12 cellular contexts compared by ENCODE assay signal in the genomic region with DNA sequence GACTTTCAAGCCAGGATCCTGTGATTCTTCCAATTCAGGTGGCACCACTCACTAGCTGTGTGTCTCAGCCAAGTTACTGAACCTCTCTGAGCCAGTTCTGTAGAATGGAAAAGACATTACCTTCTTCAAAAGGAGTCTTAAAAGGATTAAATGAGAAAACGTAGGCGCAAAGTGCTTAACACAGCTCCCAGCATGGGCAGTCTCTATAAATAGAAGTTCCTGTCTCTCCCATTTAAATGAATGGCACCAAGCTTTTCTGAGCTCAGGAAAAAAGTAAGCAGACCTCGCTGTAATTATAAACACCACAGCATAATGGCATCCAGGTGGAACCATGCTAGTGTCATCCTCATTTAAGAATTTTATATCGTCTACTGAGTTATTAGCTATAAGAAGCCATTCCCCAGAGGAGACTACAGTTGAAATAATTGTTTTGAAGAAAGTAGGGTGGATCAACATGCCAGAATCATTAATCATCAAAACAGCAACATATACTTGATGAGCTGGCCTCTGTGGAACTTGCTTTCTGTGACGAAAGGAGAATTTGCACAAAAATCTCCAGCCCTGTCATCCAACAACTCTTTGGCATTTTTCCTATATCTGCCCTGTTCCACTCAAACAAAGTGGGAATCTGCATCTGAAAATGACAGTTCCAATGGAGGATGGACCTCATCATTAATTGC.
DNase-seq lines count a peak whose midpoint lies in the region; ATAC-seq and TF ChIP-seq lines count a peak whose summit lies in the region.
"Had no signal": no experiment of that assay in that cellular context is flagged by ENCODE, and none has a peak within 500 bp of the region (broad histone marks: within the 10 kb centered on the region; RNA-seq: fewer than 3 reads in every experiment).

No MANE protein-coding gene starts in this region.

- ATAC-seq in GM18505 (IDR thresholded peaks at IDR 0.05; ENCODE audit: unreplicated experiment) = no peak
- ATAC-seq in HG02678 (IDR thresholded peaks at IDR 0.05; ENCODE audit: unreplicated experiment) = no peak

- DNase-seq in NCI-H345 (lab: John Stamatoyannopoulos, UW) = peak; percentile 25
- DNase-seq in NCI-H345 treated with DMSO at 0.1 percent for 48 hours (lab: John Stamatoyannopoulos, UW; ENCODE audit: unreplicated experiment) = no peak
- DNase-seq in SW480 (ENCODE audit: low spot score) = peak; percentile 67
- DNase-seq in foreskin fibroblast = peak; percentile 86 to 94
- DNase-seq in NCI-H128 (lab: John Stamatoyannopoulos, UW; ENCODE audit: unreplicated experiment) = no peak
- no peak for DNase-seq in medulla oblongata (ENCODE audit: extremely low spot score)
- DNase-seq: activated CD4-positive, alpha-beta T cell treated with anti-CD3 and anti-CD28 coated beads, Interleukin-2, amount 50 U/mL, for 48 hours; activated naive CD8-positive, alpha-beta T cell treated with anti-CD3 and anti-CD28 coated beads for 36 hours; NCI-H2029; SJCRH30 had no signal

- TF ChIP-seq CTCF in foreskin fibroblast (IDR thresholded peaks at IDR 0.05; ENCODE audit: low read depth, low read length) = no peak

- H3K4me3 ChIP-seq in foreskin fibroblast (ENCODE audit: low read depth in 1 of 2, low read length in 2 of 2) = no peak overlapping the region
- H3K4me3 ChIP-seq: SJCRH30 had no signal

- TF ChIP-seq POLR2A in GM18505 (IDR thresholded peaks at IDR 0.05; ENCODE audit: borderline replicate concordance, extremely low read depth, insufficient read depth, insufficient read length) = no peak

Comparison
In these comparisons a context has a peak if more than half of its experiments do, and no peak if none do; other contexts are left out.
1. DNase-seq: peak in NCI-H345 (single experiment), SW480 (single experiment) and foreskin fibroblast (2 of 2); none in NCI-H345 treated with DMSO at 0.1 percent for 48 hours (single experiment), NCI-H128 (single experiment) and medulla oblongata (single experiment).